Comparison of ENCODE assay signal across 17 cellular contexts in genomic region chr17:32862940-32863339, GRCh38. TPM values are rescaled to one million over a fixed set of nuclear protein-coding genes. Genes with fewer than 3 reads are reported as not detected.
A peak's percentile ranks its signal among the peaks of the same experiment; 100 is the strongest.
DNase-seq lines count a peak whose midpoint lies in the region; ATAC-seq, FAIRE-seq and TF ChIP-seq lines count a peak whose summit lies in the region.
"Had no signal": no experiment of that assay in that cellular context is flagged by ENCODE, and none has a peak within 500 bp of the region (broad histone marks: within the 10 kb centered on the region; RNA-seq: fewer than 3 reads in every experiment).

No MANE protein-coding gene starts in this region.

- TF ChIP-seq EP300 in GM12878 (IDR thresholded peaks at IDR 0.05; ENCODE audit: borderline replicate concordance in 1 of 2, control insufficient read depth in 1 of 2, low read depth in 2 of 2, low read length in 2 of 2) (no peak), HepG2 (IDR thresholded peaks at IDR 0.05; ENCODE audit: low read depth in 2 of 2, low read length in 2 of 2) (no peak), HepG2 (CRISPR knock-in tag; IDR thresholded peaks at IDR 0.05; ENCODE audit: borderline replicate concordance) (no peak)

- no peak overlapping the region for H3K23ac ChIP-seq in mesendoderm (ENCODE audit: low read length)

- H3K27me3 ChIP-seq in GM12878 (replicated peaks in 1 of 2; ENCODE audit: control insufficient read depth in 2 of 2, insufficient read depth in 2 of 2, low read length in 1 of 2) (no peaks in the 10 kb centered on the region), mesendoderm (ENCODE audit: insufficient read depth, low read length, poor library complexity) (no peaks in the 10 kb centered on the region), HepG2 (ENCODE audit: control insufficient read depth in 1 of 2, insufficient read depth in 2 of 2, low read length in 2 of 2) (no peaks in the 10 kb centered on the region)
- H3K27me3 ChIP-seq: BLaER1 treated with 17β-estradiol and CSF1 and Interleukin-3, amounts not matched to agents 10 nM and 100 nM; Peyer's patch had no signal

- no peak overlapping the region for H2BK120ac ChIP-seq in mesendoderm (ENCODE audit: low read depth, low read length)

- TF ChIP-seq CTCF in GM12878 (IDR thresholded peaks at IDR 0.05 in 2 of 3, conservative IDR thresholded peaks at IDR 0.05 in 1 of 3; ENCODE audit: control insufficient read depth in 2 of 3, extremely low read depth in 1 of 3, insufficient read depth in 1 of 3, low read depth in 3 of 3, low read length in 3 of 3) (no peak), HepG2 (CRISPR knock-in tag; IDR thresholded peaks at IDR 0.05) (no peak)

- H2BK15ac ChIP-seq in mesendoderm (replicated peaks; ENCODE audit: low read depth) = no peak overlapping the region

- TF ChIP-seq POLR2A in GM12878 (IDR thresholded peaks at IDR 0.05; ENCODE audit: low read depth, low read length) (no peak), HepG2 (IDR thresholded peaks at IDR 0.05; ENCODE audit: insufficient read depth in 1 of 2, low read depth in 2 of 2, low read length in 2 of 2) (no peak)

- H3K4me2 ChIP-seq in GM12878 (ENCODE audit: control insufficient read depth, insufficient read depth) (no peak overlapping the region; the same call in 1 of the 2 replicates), mesendoderm (ENCODE audit: low read length) (no peak overlapping the region), HepG2 (ENCODE audit: low read depth, low read length) (no peak overlapping the region)
- H3K4me2 ChIP-seq: BLaER1 treated with 17β-estradiol and CSF1 and Interleukin-3, amounts not matched to agents 10 nM and 100 nM; SK-N-SH had no signal

- H3K36me3 ChIP-seq in GM12878 (ENCODE audit: control insufficient read depth in 2 of 2, insufficient read depth in 2 of 2, low read length in 1 of 2) = no peaks in the 10 kb centered on the region
- H3K36me3 ChIP-seq in mesendoderm (ENCODE audit: control insufficient read depth, insufficient read depth, low read length) = no peaks in the 10 kb centered on the region
- H3K36me3 ChIP-seq in HepG2 (replicated peaks in 1 of 2; ENCODE audit: control insufficient read depth in 1 of 2, insufficient read depth in 2 of 2, low read length in 2 of 2) = no peaks in the 10 kb centered on the region
- H3K36me3 ChIP-seq: BLaER1 treated with 17β-estradiol and CSF1 and Interleukin-3, amounts not matched to agents 10 nM and 100 nM; Peyer's patch had no signal

- ATAC-seq in GM12878 (peak; percentile 11; the same call in 2 of the 3 replicates), HepG2 (no peak)

- peak overlapping the region; percentile 80 for H3K18ac ChIP-seq in mesendoderm (ENCODE audit: low read length)

- H3K4me1 ChIP-seq in GM12878 (ENCODE audit: control insufficient read depth, insufficient read depth, low read length) = peaks cover 6% of the 10 kb centered on the region; the same call in 1 of the 2 replicates
- no peaks in the 10 kb centered on the region for H3K4me1 ChIP-seq in mesendoderm (ENCODE audit: control insufficient read depth, low read depth, low read length)
- H3K4me1 ChIP-seq in HepG2 (ENCODE audit: insufficient read depth, low read length) = no peaks in the 10 kb centered on the region
- H3K4me1 ChIP-seq: BLaER1 treated with 17β-estradiol and CSF1 and Interleukin-3, amounts not matched to agents 10 nM and 100 nM had no signal

- H3K4ac ChIP-seq in mesendoderm (ENCODE audit: low read depth, low read length) = no peak overlapping the region

- TF ChIP-seq RAD21 in GM12878 (IDR thresholded peaks at IDR 0.05; ENCODE audit: insufficient read depth, low read depth, low read length) (no peak), HepG2 (CRISPR knock-in tag; IDR thresholded peaks at IDR 0.05) (no peak)

- H2AK5ac ChIP-seq in mesendoderm (ENCODE audit: low read length) = no peak overlapping the region

- 95% methylated on average over 2 of the region's 2 CpGs for WGBS in GM12878 (ENCODE audit: insufficient coverage, insufficient replicate concordance, low lambda C conversion rate, missing lambda C conversion rate)
- WGBS in mesendoderm (ENCODE audit: extremely low coverage, insufficient coverage, low lambda C conversion rate) = no CpG with 5 or more reads among the region's 2 CpGs
- WGBS in HepG2 (ENCODE audit: low lambda C conversion rate) = 94% methylated on average over 2 of the region's 2 CpGs

- no peak overlapping the region for H3K56ac ChIP-seq in mesendoderm (ENCODE audit: low read length)

- POLR2A ChIA-PET in GM12878 (lab: Charles Lee) (interaction anchor here (0.6 to 2.4 kb wide), 5 partner anchors 11 to 293 kb away, joined by 4 to 20 read pairs (median 5); partner anchors contain the start of gene MYO1D), HepG2 (lab: Yijun Ruan, JAX) (no interaction called here)

- no peak overlapping the region for H4K5ac ChIP-seq in mesendoderm (ENCODE audit: low read length)

- H3K9ac ChIP-seq in GM12878 (ENCODE audit: control insufficient read depth, insufficient read depth, low read length) (no peak overlapping the region), mesendoderm (ENCODE audit: low read length) (no peak overlapping the region), HepG2 (ENCODE audit: insufficient read depth, low read depth, low read length) (no peak overlapping the region)
- H3K9ac ChIP-seq: BLaER1 treated with 17β-estradiol and CSF1 and Interleukin-3, amounts not matched to agents 10 nM and 100 nM; SK-N-SH had no signal

- H3K9me3 ChIP-seq in GM12878 (replicated peaks; ENCODE audit: control insufficient read depth, insufficient read depth, low read length) (no peaks in the 10 kb centered on the region), HepG2 (ENCODE audit: low read length) (no peaks in the 10 kb centered on the region)
- H3K9me3 ChIP-seq: BLaER1 treated with 17β-estradiol and CSF1 and Interleukin-3, amounts not matched to agents 10 nM and 100 nM; Peyer's patch; SK-N-SH had no signal

- intact Hi-C loops in GM12878 (cut with micrococcal nuclease; ENCODE audit: unreplicated experiment) (loop anchor here (5.0 kb wide), 1 partner anchor 36 kb away; no protein-coding TSS in a partner anchor), HepG2 (cut with micrococcal nuclease; ENCODE audit: unreplicated experiment) (no loop called here)

- CTCF ChIA-PET in GM12878 (lab: Yijun Ruan, JAX) = interaction anchor here (1.2 to 10.7 kb wide), 3 partner anchors 12 to 79 kb away, joined by 5 to 112 read pairs (median 7); partner anchors contain the start of gene MYO1D
- CTCF ChIA-PET in HepG2 (lab: Yijun Ruan, JAX; ENCODE audit: low intra/inter-chr PET ratio, low total read pairs) = no interaction called here

- FAIRE-seq in GM12878 (lab: Jason Lieb, UNC) = no peak
- no peak for FAIRE-seq in HepG2 (lab: Jason Lieb, UNC)

- H2BK5ac ChIP-seq in mesendoderm (ENCODE audit: low read length) = no peak overlapping the region

- SMC1A ChIA-PET in GM12878 (lab: Charles Lee; ENCODE audit: uncharacterized antibody, unreplicated experiment) = interaction anchor here (0.6 to 12.8 kb wide), 4 partner anchors 12 to 67 kb away, joined by 3 to 127 read pairs (median 27); partner anchors contain the start of gene MYO1D

- BruUV-seq in GM12878 (replicated peaks; lab: Mats Ljungman, UMichigan) (no TSS peak), HepG2 (replicated peaks; lab: Mats Ljungman, UMichigan) (no TSS peak)

- RAD21 ChIA-PET in GM12878 (lab: Charles Lee; ENCODE audit: unreplicated experiment) = interaction anchor here (2.1 to 7.0 kb wide), 3 partner anchors 9 to 34 kb away, joined by 10 to 46 read pairs (median 11); partner anchors contain the start of gene MYO1D

- H4K8ac ChIP-seq in mesendoderm (ENCODE audit: low read depth, low read length) = no peak overlapping the region

- DNase-seq in NCI-H1092 treated with DMSO at 0.1 percent for 48 hours (lab: John Stamatoyannopoulos, UW) = peak; percentile 62
- DNase-seq in NCI-H1092 (lab: John Stamatoyannopoulos, UW) = no peak
- DNase-seq in GM12878 (ENCODE audit: low read depth, low spot score) = no peak
- no peak for DNase-seq in mesendoderm
- DNase-seq in stimulated activated CD4-positive, alpha-beta T cell treated with anti-CD3 and anti-CD28 coated beads, Interleukin-4, amount 100 ng/mL, for 24 hours = no peak
- DNase-seq in HepG2 (ENCODE audit: low spot score) = no peak
- DNase-seq in NCI-H524 (lab: John Stamatoyannopoulos, UW) = no peak
- DNase-seq in HCEC 1CT = no peak
- DNase-seq: GOT3, Kasumi-1, NCI-H2081 treated with DMSO at 0.1 percent for 48 hours, NCI-H2227 treated with DMSO at 0.1 percent for 48 hours, Peyer's patch, Right ventricle myocardium superior, SK-N-SH had no signal

- H3K27ac ChIP-seq in GM12878 (ENCODE audit: control insufficient read depth, insufficient read depth) = no peak overlapping the region
- no peak overlapping the region for H3K27ac ChIP-seq in mesendoderm (ENCODE audit: low read depth, low read length)
- no peak overlapping the region for H3K27ac ChIP-seq in HepG2 (ENCODE audit: extremely low read length, insufficient read depth, low read length)
- H3K27ac ChIP-seq: 22Rv1; BLaER1 treated with 17β-estradiol and CSF1 and Interleukin-3, amounts not matched to agents 10 nM and 100 nM had no signal

- in situ Hi-C loops in GM12878 (cut with MboI) = no loop called here
- in situ Hi-C loops in HepG2 (cut with HindIII; ENCODE audit: extremely low pct_ligation_motif_present, low pct_unique_long_range_greater_than_20kb) = no loop called here

- H2AFZ ChIP-seq in GM12878 (ENCODE audit: control insufficient read depth, low read depth, low read length) (no peak overlapping the region), HepG2 (ENCODE audit: low read length) (no peak overlapping the region)

- no peaks in the 10 kb centered on the region for H3K79me1 ChIP-seq in mesendoderm (ENCODE audit: low read length)

- H3K79me2 ChIP-seq in GM12878 (ENCODE audit: control insufficient read depth, insufficient read depth, low read length) = no peaks in the 10 kb centered on the region; the same call in none of the 2 replicates
- no peaks in the 10 kb centered on the region for H3K79me2 ChIP-seq in mesendoderm (ENCODE audit: control insufficient read depth, insufficient read depth, low read length)
- no peaks in the 10 kb centered on the region for H3K79me2 ChIP-seq in HepG2 (ENCODE audit: insufficient read depth, low read length)

- no peaks in the 10 kb centered on the region for H4K20me1 ChIP-seq in GM12878 (ENCODE audit: control insufficient read depth, insufficient read depth)
- H4K20me1 ChIP-seq in HepG2 (ENCODE audit: insufficient read depth, low read length) = no peaks in the 10 kb centered on the region; the same call in 1 of the 2 replicates
- H4K20me1 ChIP-seq: BLaER1 treated with 17β-estradiol and CSF1 and Interleukin-3, amounts not matched to agents 10 nM and 100 nM had no signal

- H3K4me3 ChIP-seq in GM12878 (no peak overlapping the region), mesendoderm (ENCODE audit: low read length) (no peak overlapping the region), HepG2 (replicated peaks in 1 of 3; ENCODE audit: insufficient read depth in 1 of 3, low read depth in 2 of 3, low read length in 3 of 3) (no peak overlapping the region)
- H3K4me3 ChIP-seq: BLaER1 treated with 17β-estradiol and CSF1 and Interleukin-3, amounts not matched to agents 10 nM and 100 nM; Peyer's patch had no signal

RNA-seq across cellular contexts. Expression of gene MYO1D, which starts 14.0 kb away (rescaled TPM):
- 126 and 148 TPM in 2 replicates for total RNA-seq in GM12878 (2013; cell fraction: nucleolus; rRNA removed)
- 22.6 and 27.2 TPM in 2 replicates for total RNA-seq in GM12878 (2014; rRNA removed)
- total RNA-seq in GM12878 (2014; rRNA removed; fragmentation: Illumina TruSeq; extraction: Trizol) = 33.3 and 34.0 TPM in 2 replicates
- total RNA-seq in GM12878 (2021) = 36.9 and 37.7 TPM in 2 replicates
- 9.7 TPM for polyA plus RNA-seq in GM12878 (2011; ENCODE audit: low read depth)
- polyA plus RNA-seq in GM12878 (2011; rRNA removed) = 23.8 and 26.0 TPM in 2 replicates
- 18.2 and 21.4 TPM in 2 replicates for polyA plus RNA-seq in GM12878 (2011; cell fraction: cytosol; rRNA removed)
- polyA plus RNA-seq in GM12878 (2011; cell fraction: nucleus; rRNA removed) = 14.4 and 15.6 TPM in 2 replicates
- polyA plus RNA-seq in GM12878 (2012) = 8.8 and 11.8 TPM in 2 replicates
- polyA plus RNA-seq in GM12878 (2014; fragmentation: Illumina TruSeq; extraction: Trizol) = 26.9 and 29.6 TPM in 2 replicates
- 1 to 10 TPM; 1.8 to 2.5 TPM for polyA plus RNA-seq in GM12878 (2014; fragmentation: Nextera tagmentation; extraction: Ambion mirVana)
- polyA plus RNA-seq in GM12878 (2014; rRNA removed) = 18.0 and 24.7 TPM in 2 replicates
- 10 to 100 TPM in 1 of 2 experiments, 1 to 10 TPM in 1; 3.2 to 18.6 TPM for polyA plus RNA-seq in GM12878 (2016; fragmentation: Nextera tagmentation; extraction: Ambion mirVana)
- polyA minus RNA-seq in GM12878 (2011; rRNA and poly(A)+ RNA removed) = 61.2 and 77.5 TPM in 2 replicates
- polyA minus RNA-seq in GM12878 (2011; cell fraction: cytosol; rRNA and poly(A)+ RNA removed) = 16.7 and 19.9 TPM in 2 replicates
- polyA minus RNA-seq in GM12878 (2011; cell fraction: nucleus; rRNA and poly(A)+ RNA removed) = 60.8 and 82.4 TPM in 2 replicates
- 15.4 TPM for polyA plus RNA-seq in mesendoderm (2013, experiment 1 of 2)
- polyA plus RNA-seq in mesendoderm (2013, experiment 2 of 2) = 15.7 TPM
- total RNA-seq in HepG2 (2016; rRNA removed; fragmentation: Illumina TruSeq; extraction: Trizol) = 13.2 and 15.4 TPM in 2 replicates
- total RNA-seq in HepG2 (2016; cell fraction: cytosol; rRNA removed; fragmentation: Illumina TruSeq; extraction: Trizol; ENCODE audit: low read depth) = 3.0 and 3.6 TPM in 2 replicates
- 12.4 and 13.8 TPM in 2 replicates for total RNA-seq in HepG2 (2016; cell fraction: insoluble cytoplasmic fraction; rRNA removed; fragmentation: Illumina TruSeq; extraction: Trizol)
- total RNA-seq in HepG2 (2016; cell fraction: membrane; rRNA removed; fragmentation: Illumina TruSeq; extraction: Trizol) = 5.7 and 6.1 TPM in 2 replicates
- total RNA-seq in HepG2 (2016; cell fraction: nucleus; rRNA removed; fragmentation: Illumina TruSeq; extraction: Trizol) = 14.8 and 18.3 TPM in 2 replicates
- 17.3 and 19.7 TPM in 2 replicates for polyA plus RNA-seq in HepG2 (2011; rRNA removed)
- 15.1 and 24.7 TPM in 2 replicates for polyA plus RNA-seq in HepG2 (2011; cell fraction: cytosol; rRNA removed)
- polyA plus RNA-seq in HepG2 (2011; cell fraction: nucleus; rRNA removed) = 8.8 and 9.9 TPM in 2 replicates
- 21.0 and 26.3 TPM in 2 replicates for polyA plus RNA-seq in HepG2 (2012)
- polyA plus RNA-seq in HepG2 (2016; cell fraction: cytosol; fragmentation: Illumina TruSeq; extraction: Trizol; ENCODE audit: low read depth) = 0.91 and 1.2 TPM in 2 replicates
- 11.4 and 15.7 TPM in 2 replicates for polyA plus RNA-seq in HepG2 (2016; cell fraction: insoluble cytoplasmic fraction; fragmentation: Illumina TruSeq; extraction: Trizol; ENCODE audit: low read depth)
- polyA plus RNA-seq in HepG2 (2016; cell fraction: membrane; fragmentation: Illumina TruSeq; extraction: Trizol; ENCODE audit: low read depth) = 2.9 and 3.4 TPM in 2 replicates
- polyA plus RNA-seq in HepG2 (2016; cell fraction: nucleus; fragmentation: Illumina TruSeq; extraction: Trizol; ENCODE audit: insufficient read depth, low read depth) = 8.9 and 12.3 TPM in 2 replicates
- 1.8 and 19.9 TPM in 2 replicates for polyA minus RNA-seq in HepG2 (2011; rRNA and poly(A)+ RNA removed; ENCODE audit: low replicate concordance)
- 24.6 and 25.3 TPM in 2 replicates for polyA minus RNA-seq in HepG2 (2011; cell fraction: cytosol; rRNA and poly(A)+ RNA removed)
- 44.4 and 61.9 TPM in 2 replicates for polyA minus RNA-seq in HepG2 (2011; cell fraction: nucleus; rRNA and poly(A)+ RNA removed)
